1 cellular context compared by ENCODE assay signal in genomic region chr1:45542591-45542990, GRCh38.
TF ChIP-seq lines count a peak whose summit lies in the region.

No MANE protein-coding gene starts in this region.

TF ChIP-seq in GM23338, 12 proteins besides CTCF, POLR2A, EP300 and RAD21 (continued from another document):
- no peak for TF ChIP-seq ZNF462 (CRISPR knock-in tag; IDR thresholded peaks at IDR 0.05)
